Comparison of ENCODE assay signal across 1 cellular context in the genomic region with DNA sequence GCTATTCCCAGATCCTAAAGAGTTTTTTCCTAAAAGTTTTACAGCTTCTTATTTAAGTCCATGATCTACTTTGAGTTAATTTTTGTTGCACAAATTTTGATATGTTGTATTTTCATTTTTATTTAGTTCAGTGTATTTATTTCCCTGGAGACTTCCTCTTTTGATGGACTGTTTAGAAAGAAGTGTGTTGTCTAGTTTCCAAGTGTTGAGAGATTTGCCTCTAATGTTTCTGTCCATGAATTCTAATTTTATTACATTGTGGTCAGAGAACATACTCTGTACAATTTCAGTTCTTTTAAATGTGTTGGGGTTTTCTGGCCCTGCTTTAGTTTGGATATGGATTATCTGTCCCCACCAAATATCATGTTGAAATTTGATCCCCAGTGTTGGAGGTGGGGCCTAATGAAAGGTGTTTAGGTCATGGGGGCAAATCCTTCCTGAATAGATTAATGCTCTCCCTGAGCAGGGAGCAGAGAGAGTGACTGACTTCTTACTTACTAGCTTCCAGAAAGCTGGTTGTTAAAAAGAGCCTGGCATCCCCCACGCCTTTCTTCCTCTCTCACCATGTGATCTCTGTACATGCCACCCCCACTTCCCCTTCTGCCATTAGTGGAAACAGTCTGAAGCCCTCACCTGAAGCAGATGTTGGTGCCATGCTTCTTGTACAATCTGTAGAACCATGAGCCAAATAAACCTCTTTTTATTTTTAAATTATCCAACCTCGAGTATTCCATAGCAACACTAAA.
TF ChIP-seq lines count a peak whose summit lies in the region.

No MANE protein-coding gene starts in this region.

TF ChIP-seq in WTC11, 78 proteins besides CTCF, POLR2A, EP300 and RAD21 (continued from another document):
- TF ChIP-seq, protein P1, sequence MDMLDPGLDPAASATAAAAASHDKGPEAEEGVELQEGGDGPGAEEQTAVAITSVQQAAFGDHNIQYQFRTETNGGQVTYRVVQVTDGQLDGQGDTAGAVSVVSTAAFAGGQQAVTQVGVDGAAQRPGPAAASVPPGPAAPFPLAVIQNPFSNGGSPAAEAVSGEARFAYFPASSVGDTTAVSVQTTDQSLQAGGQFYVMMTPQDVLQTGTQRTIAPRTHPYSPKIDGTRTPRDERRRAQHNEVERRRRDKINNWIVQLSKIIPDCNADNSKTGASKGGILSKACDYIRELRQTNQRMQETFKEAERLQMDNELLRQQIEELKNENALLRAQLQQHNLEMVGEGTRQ (CRISPR knock-in tag; IDR thresholded peaks at IDR 0.05), result no peak
- TF ChIP-seq E2F1 (CRISPR knock-in tag; IDR thresholded peaks at IDR 0.05) (no peak), ETV6 (CRISPR knock-in tag; IDR thresholded peaks at IDR 0.05) (no peak), EMX1 (CRISPR knock-in tag; IDR thresholded peaks at IDR 0.05) (no peak), SP1 (CRISPR knock-in tag; conservative IDR thresholded peaks at IDR 0.05) (no peak)
